ENCODE assay signal across 9 cellular contexts in the genomic region with DNA sequence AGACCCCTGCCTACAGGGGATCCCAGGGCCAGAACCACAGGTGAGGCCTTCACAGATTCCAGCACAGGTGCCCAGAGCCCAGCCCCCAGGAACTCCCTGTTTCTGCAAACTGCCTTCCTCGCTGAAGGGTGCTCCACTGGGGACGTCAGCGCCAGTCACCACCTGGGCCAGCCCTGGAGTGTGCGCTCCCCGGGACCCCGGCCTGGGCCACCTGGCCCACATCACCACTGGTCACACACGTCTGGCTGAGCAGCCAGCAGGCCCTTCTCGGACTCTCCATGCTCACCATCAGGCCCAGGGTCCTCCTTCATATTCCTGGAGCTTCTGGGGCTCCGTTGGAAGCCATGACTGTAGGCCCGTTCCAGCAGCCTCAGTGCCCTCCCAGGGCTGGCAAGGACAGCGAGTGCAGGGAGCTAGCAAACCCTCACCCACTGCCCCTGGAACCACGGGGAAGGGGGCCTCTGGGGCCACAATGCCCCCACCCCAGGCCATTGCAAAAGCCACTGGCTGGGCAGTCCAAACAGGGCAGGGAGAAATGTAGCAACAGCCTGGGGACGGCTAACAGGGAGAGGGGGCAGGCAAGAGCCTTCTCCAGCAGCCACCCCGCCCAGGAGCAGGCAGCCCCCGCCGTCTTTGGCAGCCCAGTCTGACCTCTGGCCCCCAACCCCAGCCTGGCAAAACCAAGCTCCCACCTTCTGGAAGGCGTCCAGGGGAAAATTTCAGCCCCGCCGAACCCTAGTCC. TPM values are rescaled to one million over a fixed set of nuclear protein-coding genes. Genes with fewer than 3 reads are reported as not detected.
A peak's percentile ranks its signal among the peaks of the same experiment; 100 is the strongest.
DNase-seq lines count a peak whose midpoint lies in the region; TF ChIP-seq lines count a peak whose summit lies in the region.
"Had no signal": no experiment of that assay in that cellular context is flagged by ENCODE, and none has a peak within 500 bp of the region (broad histone marks: within the 10 kb centered on the region; RNA-seq: fewer than 3 reads in every experiment).

No MANE protein-coding gene starts in this region.

- no peaks in the 10 kb centered on the region for H3K4me1 Mint-ChIP-seq in activated T-helper 1 cell treated with anti-CD3 and anti-CD28 coated beads, Interleukin-12 subunit alpha, Interleukin-12 subunit beta, Interleukin-2, Interleukin-4 antibody, amounts not matched to agents 30 ng/mL and 10 ng/mL and 1 ng/mL, durations not matched to agents 14 hours and 24 hours and 36 hours (ENCODE audit: low read depth)

- intact Hi-C loops in activated T-helper 1 cell treated with anti-CD3 and anti-CD28 coated beads, Interleukin-12 subunit alpha, Interleukin-12 subunit beta, Interleukin-2, Interleukin-4 antibody, amounts not matched to agents 30 ng/mL and 10 ng/mL and 1 ng/mL, durations not matched to agents 14 hours and 24 hours and 36 hours (cut with micrococcal nuclease): loop anchor here (2.0 kb wide), 1 partner anchor 43 kb away; no protein-coding TSS in a partner anchor
- intact Hi-C loops in stomach (cut with DNase I; ENCODE audit: low total_unique reads): no loop called here

- H3K4me3 ChIP-seq in iPS-15b (ENCODE audit: low read depth, low read length): peak overlapping the region; percentile 69
- H3K4me3 ChIP-seq in stomach: peak overlapping the region; percentile 63 to 96 (median 78)

- peak overlapping the region; percentile 47 for H3K9ac ChIP-seq in iPS-15b (ENCODE audit: low read depth, low read length)

- TF ChIP-seq EP300 in stomach (IDR thresholded peaks at IDR 0.05): no peak

- no peak for TF ChIP-seq CTCF in stomach (IDR thresholded peaks at IDR 0.05)

- H3K27me3 ChIP-seq in iPS-15b (ENCODE audit: control insufficient read depth, insufficient read depth, low read length) (no peaks in the 10 kb centered on the region), stomach (no peaks in the 10 kb centered on the region)

- no peaks in the 10 kb centered on the region for H3K9me3 Mint-ChIP-seq in activated T-helper 1 cell treated with anti-CD3 and anti-CD28 coated beads, Interleukin-12 subunit alpha, Interleukin-12 subunit beta, Interleukin-2, Interleukin-4 antibody, amounts not matched to agents 30 ng/mL and 10 ng/mL and 1 ng/mL, durations not matched to agents 14 hours and 24 hours and 36 hours

- H3K27ac Mint-ChIP-seq in activated T-helper 1 cell treated with anti-CD3 and anti-CD28 coated beads, Interleukin-12 subunit alpha, Interleukin-12 subunit beta, Interleukin-2, Interleukin-4 antibody, amounts not matched to agents 30 ng/mL and 10 ng/mL and 1 ng/mL, durations not matched to agents 14 hours and 24 hours and 36 hours: no peak overlapping the region

- H3K27me3 Mint-ChIP-seq in activated T-helper 1 cell treated with anti-CD3 and anti-CD28 coated beads, Interleukin-12 subunit alpha, Interleukin-12 subunit beta, Interleukin-2, Interleukin-4 antibody, amounts not matched to agents 30 ng/mL and 10 ng/mL and 1 ng/mL, durations not matched to agents 14 hours and 24 hours and 36 hours (ENCODE audit: insufficient read depth): peaks cover 3% of the 10 kb centered on the region

- H3K36me3 Mint-ChIP-seq in activated T-helper 1 cell treated with anti-CD3 and anti-CD28 coated beads, Interleukin-12 subunit alpha, Interleukin-12 subunit beta, Interleukin-2, Interleukin-4 antibody, amounts not matched to agents 30 ng/mL and 10 ng/mL and 1 ng/mL, durations not matched to agents 14 hours and 24 hours and 36 hours (ENCODE audit: low read depth): no peaks in the 10 kb centered on the region

- H3K36me3 ChIP-seq in iPS-15b (ENCODE audit: control insufficient read depth, insufficient read depth, low read length): peaks cover 3% of the 10 kb centered on the region
- peaks cover 0 to 11% (median 7%) of the 10 kb centered on the region in 4 donors for H3K36me3 ChIP-seq in stomach

- DNase-seq in NCI-H82 (lab: John Stamatoyannopoulos, UW) (peak; percentile 18), NCI-H82 treated with DMSO at 0.1 percent for 48 hours (lab: John Stamatoyannopoulos, UW; ENCODE audit: unreplicated experiment) (no peak), stomach (no peak), nucleus accumbens (lab: John Stamatoyannopoulos, UW) (no peak), NCI-H187 (lab: John Stamatoyannopoulos, UW) (no peak)
- no peak for DNase-seq in activated T-helper 1 cell treated with anti-CD3 and anti-CD28 coated beads, Interleukin-12 subunit alpha, Interleukin-12 subunit beta, Interleukin-2, Interleukin-4 antibody, amounts not matched to agents 30 ng/mL and 10 ng/mL and 1 ng/mL, durations not matched to agents 14 hours and 24 hours and 36 hours (ENCODE audit: low spot score)
- no peak for DNase-seq in NK-92 treated with Interleukin-12 subunit alpha and Interleukin-12 subunit beta, amount 100 ng/mL, for 24 hours (lab: John Stamatoyannopoulos, UW)
- DNase-seq: ACHN had no signal

- H3K9me3 ChIP-seq in iPS-15b (ENCODE audit: control insufficient read depth, insufficient read depth, low read length) (no peaks in the 10 kb centered on the region), stomach (no peaks in the 10 kb centered on the region)

- H3K27ac ChIP-seq in stomach: peak overlapping the region in 4 of 5 donors; percentile 90 to 95 (median 92)

- H3K4me1 ChIP-seq in iPS-15b (ENCODE audit: control insufficient read depth, insufficient read depth, low read length) (peaks cover 6% of the 10 kb centered on the region), stomach (peaks cover 29 to 72% (median 67%) of the 10 kb centered on the region in 4 donors)

- 9 to 31% (median 21%) methylated on average over 10 to 19 of the region's 19 CpGs for WGBS in stomach, 5 donors

- peak overlapping the region; percentile 80 for H3K4me3 Mint-ChIP-seq in activated T-helper 1 cell treated with anti-CD3 and anti-CD28 coated beads, Interleukin-12 subunit alpha, Interleukin-12 subunit beta, Interleukin-2, Interleukin-4 antibody, amounts not matched to agents 30 ng/mL and 10 ng/mL and 1 ng/mL, durations not matched to agents 14 hours and 24 hours and 36 hours

- TF ChIP-seq POLR2A in stomach (IDR thresholded peaks at IDR 0.05): no peak

RNA-seq across cellular contexts. Expression of a gene that starts 1.3 kb away (rescaled TPM):
- total RNA-seq in activated T-helper 1 cell treated with anti-CD3 and anti-CD28 coated beads, Interleukin-12 subunit alpha, Interleukin-12 subunit beta, Interleukin-2, Interleukin-4 antibody, amounts not matched to agents 30 ng/mL and 10 ng/mL and 1 ng/mL, durations not matched to agents 14 hours and 24 hours and 36 hours: 24.7 and 25.0 TPM in 2 replicates
- 100 to 1,000 TPM in 2 of 5 donors, 10 to 100 TPM in 3; 49.6 to 135 (median 68.8) TPM for total RNA-seq in stomach
- polyA plus RNA-seq in stomach: 10 to 100 TPM; 32.7 to 88.7 (median 75.1) TPM

RNA-seq across cellular contexts. Expression of a gene that starts 23.2 kb away (rescaled TPM):
- total RNA-seq in activated T-helper 1 cell treated with anti-CD3 and anti-CD28 coated beads, Interleukin-12 subunit alpha, Interleukin-12 subunit beta, Interleukin-2, Interleukin-4 antibody, amounts not matched to agents 30 ng/mL and 10 ng/mL and 1 ng/mL, durations not matched to agents 14 hours and 24 hours and 36 hours: 2.4 and 2.5 TPM in 2 replicates
- 1,000 to 10,000 TPM in 1 of 5 donors, 10 to 100 TPM in 4; 20.9 to 1,085 (median 42.0) TPM for total RNA-seq in stomach
- polyA plus RNA-seq in stomach: 100 to 1,000 TPM in 1 of 3 donors, 10 to 100 TPM in 2; 44.8 to 113 (median 79.2) TPM

RNA-seq across cellular contexts. Expression of a gene that starts 26.4 kb away (rescaled TPM):
- total RNA-seq in activated T-helper 1 cell treated with anti-CD3 and anti-CD28 coated beads, Interleukin-12 subunit alpha, Interleukin-12 subunit beta, Interleukin-2, Interleukin-4 antibody, amounts not matched to agents 30 ng/mL and 10 ng/mL and 1 ng/mL, durations not matched to agents 14 hours and 24 hours and 36 hours: 0.47 and 0.88 TPM in 2 replicates
- 10 to 100 TPM in 1 of 5 donors, 1 to 10 TPM in 2, under 1 TPM in 1, not detected in 1; 0.45 to 10.4 (median 5.8) TPM for total RNA-seq in stomach
- 1 to 10 TPM; 1.6 to 4.7 (median 4.0) TPM for polyA plus RNA-seq in stomach

RNA-seq across cellular contexts. Expression of a gene that starts 56.8 kb away (rescaled TPM):
- total RNA-seq in activated T-helper 1 cell treated with anti-CD3 and anti-CD28 coated beads, Interleukin-12 subunit alpha, Interleukin-12 subunit beta, Interleukin-2, Interleukin-4 antibody, amounts not matched to agents 30 ng/mL and 10 ng/mL and 1 ng/mL, durations not matched to agents 14 hours and 24 hours and 36 hours: 0.39 and 0.59 TPM in 2 replicates
- total RNA-seq in stomach: 10 to 100 TPM in 1 of 5 donors, 1 to 10 TPM in 3, under 1 TPM in 1; 0.58 to 25.5 (median 4.9) TPM
- 10 to 100 TPM in 2 of 3 donors, 1 to 10 TPM in 1; 7.7 to 18.4 (median 10.2) TPM for polyA plus RNA-seq in stomach
